ENCODE assay signal across 1 cellular context in the genomic region with DNA sequence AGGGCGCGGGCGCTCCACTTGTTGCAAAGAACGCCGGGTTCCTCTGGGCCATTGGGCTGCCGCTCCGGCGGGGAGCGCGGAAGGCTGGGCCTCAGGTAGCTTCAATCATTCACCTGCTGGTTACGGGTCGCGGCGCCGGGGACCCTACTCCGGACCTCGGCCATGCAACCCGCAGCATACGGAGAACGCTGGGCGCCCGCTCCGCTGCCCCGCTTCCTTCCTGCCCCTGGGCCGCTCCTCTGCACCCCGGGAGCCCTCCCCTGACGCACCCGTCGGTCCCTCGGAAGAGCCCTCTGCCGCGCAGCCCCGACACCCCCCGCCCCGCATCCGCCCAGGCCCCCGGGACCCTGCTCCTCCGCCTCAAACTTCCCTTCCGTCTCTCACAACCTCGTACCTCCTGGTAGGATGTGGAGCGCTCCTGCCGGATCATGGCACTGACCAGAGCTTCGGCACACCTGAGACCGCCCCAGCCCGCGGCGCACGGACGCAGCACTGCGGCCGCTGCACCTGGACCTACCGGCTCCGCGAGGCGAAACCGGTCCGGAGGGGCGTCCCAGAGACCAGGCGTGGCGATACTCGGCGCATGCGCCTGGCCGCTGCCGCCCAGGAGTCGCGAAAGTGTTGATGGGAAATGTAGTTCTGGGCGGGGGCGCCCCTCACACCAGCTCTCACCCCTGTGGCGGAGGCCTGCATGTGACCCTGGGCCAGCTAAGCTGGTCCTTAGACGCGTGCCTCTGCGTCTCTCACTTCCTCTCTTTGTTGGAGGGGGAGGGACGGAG.
A peak's percentile ranks its signal among the peaks of the same experiment; 100 is the strongest.
TF ChIP-seq lines count a peak whose summit lies in the region.

Gene PACC1, minus strand, starts transcription at position 559 of the 779 bp plus-strand sequence. Its CDS starts 129 bp downstream, at position 430.

TF ChIP-seq in H1, 55 proteins besides CTCF, POLR2A, EP300 and RAD21 (continued from another document):
- TF ChIP-seq ASH2L (IDR thresholded peaks at IDR 0.05; ENCODE audit: low read length) (peak; percentile 51), EGR1 (IDR thresholded peaks at IDR 0.05; ENCODE audit: borderline replicate concordance, low read depth, low read length) (no peak), RBBP5 (IDR thresholded peaks at IDR 0.05; ENCODE audit: borderline replicate concordance, low read depth, low read length) (peak; percentile 86), MAX (IDR thresholded peaks at IDR 0.05) (peak; percentile 93), KDM4A (IDR thresholded peaks at IDR 0.05; ENCODE audit: low read depth, low read length, severe bottlenecking) (peak; percentile 85), TBP (IDR thresholded peaks at IDR 0.05; ENCODE audit: low read depth, low read length) (peak; percentile 80; the same call in 1 of the 2 replicates), BCL11A (IDR thresholded peaks at IDR 0.05; ENCODE audit: low read depth in 2 of 2, low read length in 2 of 2) (no peak), TAF7 (optimal IDR thresholded peaks at IDR 0.05; ENCODE audit: borderline replicate concordance, low read depth, low read length) (peak; percentile 90), CHD2 (IDR thresholded peaks at IDR 0.05; ENCODE audit: low read length) (peak; percentile 59; the same call in 1 of the 2 replicates), SIRT6 (IDR thresholded peaks at IDR 0.05; ENCODE audit: low read length) (no peak), PHF8 (conservative IDR thresholded peaks at IDR 0.05; ENCODE audit: low read depth, low read length) (peak; percentile 65), SRF (IDR thresholded peaks at IDR 0.05; ENCODE audit: low read depth, low read length) (no peak), SUZ12 (IDR thresholded peaks at IDR 0.05; ENCODE audit: low read length) (peak; percentile 40; the same call in 1 of the 2 replicates), POLR2AphosphoS5 (IDR thresholded peaks at IDR 0.05; ENCODE audit: low read depth, low read length) (peak; percentile 83), USF2 (IDR thresholded peaks at IDR 0.05; ENCODE audit: low read length) (peak; percentile 87), CTBP2 (IDR thresholded peaks at IDR 0.05; ENCODE audit: borderline replicate concordance, insufficient read depth, insufficient read length, low read length) (no peak), TAF1 (IDR thresholded peaks at IDR 0.05; ENCODE audit: low read depth, low read length) (peak; percentile 84), CREB1 (IDR thresholded peaks at IDR 0.05) (peak; percentile 20; the same call in 1 of the 2 replicates), NRF1 (IDR thresholded peaks at IDR 0.05; ENCODE audit: low read depth, low read length) (peak; percentile 89), JUND (IDR thresholded peaks at IDR 0.05; ENCODE audit: low read length) (0 out of 2 replicates have a peak, but pooled peaks have one; percentile 8), SIN3A (conservative IDR thresholded peaks at IDR 0.05 in 1 of 2, IDR thresholded peaks at IDR 0.05 in 1 of 2; ENCODE audit: low read depth in 1 of 2, low read length in 2 of 2) (peak; percentile 42 to 76; a peak in 2 of 4 replicates)
- TF ChIP-seq, protein P1, sequence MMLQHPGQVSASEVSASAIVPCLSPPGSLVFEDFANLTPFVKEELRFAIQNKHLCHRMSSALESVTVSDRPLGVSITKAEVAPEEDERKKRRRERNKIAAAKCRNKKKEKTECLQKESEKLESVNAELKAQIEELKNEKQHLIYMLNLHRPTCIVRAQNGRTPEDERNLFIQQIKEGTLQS (IDR thresholded peaks at IDR 0.05; ENCODE audit: insufficient read depth, low read depth, low read length), result peak; percentile 4; the same call in 1 of the 2 replicates
